ENCODE assay signal across 8 cellular contexts in genomic region chr1:153566414-153567371, GRCh38. TPM values are rescaled to one million over a fixed set of nuclear protein-coding genes. Genes with fewer than 3 reads are reported as not detected.
A peak's percentile ranks its signal among the peaks of the same experiment; 100 is the strongest.
DNase-seq lines count a peak whose midpoint lies in the region; ATAC-seq and TF ChIP-seq lines count a peak whose summit lies in the region.

No MANE protein-coding gene starts in this region.

- no peaks in the 10 kb centered on the region for H3K36me3 Mint-ChIP-seq in CD4-positive, alpha-beta memory T cell

- H3K4me3 ChIP-seq in CD4-positive, alpha-beta memory T cell (ENCODE audit: low read length in 2 of 2), result peak overlapping the region in 1 of 2 donors; percentile 16
- H3K4me3 ChIP-seq in epithelial cell of esophagus (ENCODE audit: low read length), result peak overlapping the region; percentile 96
- peak overlapping the region in 1 of 2 donors; percentile 20 for H3K4me3 ChIP-seq in muscle layer of colon (ENCODE audit: low read depth in 1 of 2, low read length in 2 of 2)

- peak overlapping the region; percentile 90 to 94 (median 92) for H3K27ac Mint-ChIP-seq in CD4-positive, alpha-beta memory T cell

- H3K9me3 Mint-ChIP-seq in CD4-positive, alpha-beta memory T cell, result no peaks in the 10 kb centered on the region

- no peaks in the 10 kb centered on the region for H3K27me3 Mint-ChIP-seq in CD4-positive, alpha-beta memory T cell

- H3K27me3 ChIP-seq in CD4-positive, alpha-beta memory T cell (ENCODE audit: insufficient read depth, low read length), result no peaks in the 10 kb centered on the region
- no peaks in the 10 kb centered on the region for H3K27me3 ChIP-seq in muscle layer of colon (ENCODE audit: control insufficient read depth in 1 of 2, insufficient read depth in 2 of 2, low read length in 2 of 2)

- no peak for TF ChIP-seq CTCF in epithelial cell of esophagus (IDR thresholded peaks at IDR 0.05; ENCODE audit: insufficient read depth, low read depth, low read length, missing control alignments)

- peak overlapping the region; percentile 42 for H3K27ac ChIP-seq in CD4-positive, alpha-beta memory T cell (ENCODE audit: low read depth, low read length)
- peak overlapping the region; percentile 84 for H3K27ac ChIP-seq in muscle layer of colon (ENCODE audit: low read depth, low read length)

- peaks cover 22 to 36% (median 28%) of the 10 kb centered on the region in 4 donors for H3K4me1 Mint-ChIP-seq in CD4-positive, alpha-beta memory T cell

- ATAC-seq in HG02798 (IDR thresholded peaks at IDR 0.05; ENCODE audit: poor library complexity, unreplicated experiment), result peak; percentile 35

- DNase-seq in CD4-positive, alpha-beta memory T cell, result peak; percentile 45 to 93 (median 55)
- DNase-seq in OCI-M2 (lab: John Stamatoyannopoulos, UW; ENCODE audit: unreplicated experiment) (peak; percentile 68), activated T-cell treated with anti-CD3 and anti-CD28 coated beads for 48 hours (ENCODE audit: low read depth) (peak; percentile 87), epithelial cell of esophagus (ENCODE audit: low read depth) (peak; percentile 100), NCI-H128 (lab: John Stamatoyannopoulos, UW; ENCODE audit: unreplicated experiment) (no peak)
- peak; percentile 74 to 84 for DNase-seq in stimulated activated CD8-positive, alpha-beta memory T cell treated with anti-CD3 and anti-CD28 coated beads, Interleukin-4, amount 100 ng/mL, for 4 hours (ENCODE audit: low read depth in 2 of 2, low spot score in 1 of 2)

- POLR2A ChIA-PET in CD4-positive, alpha-beta memory T cell (lab: Charles Lee; ENCODE audit: partially characterized antibody), result interaction anchor here (0.9 to 12.1 kb wide), 7 partner anchors 22 to 67 kb away, joined by 3 to 173 read pairs (median 8); partner anchors contain the start of genes CHTOP, S100A4, S100A5 and S100A6

- H3K9me3 ChIP-seq in CD4-positive, alpha-beta memory T cell (ENCODE audit: control insufficient read depth in 1 of 2, low read length in 2 of 2), result no peaks in the 10 kb centered on the region
- no peaks in the 10 kb centered on the region for H3K9me3 ChIP-seq in muscle layer of colon (ENCODE audit: low read length)

- peaks cover 35% of the 10 kb centered on the region for H3K4me1 ChIP-seq in CD4-positive, alpha-beta memory T cell (ENCODE audit: insufficient read depth, low read length)
- H3K4me1 ChIP-seq in muscle layer of colon (ENCODE audit: insufficient read depth, low read length), result peaks cover 36% of the 10 kb centered on the region

- H3K36me3 ChIP-seq in CD4-positive, alpha-beta memory T cell (ENCODE audit: insufficient read depth, low read length), result no peaks in the 10 kb centered on the region
- no peaks in the 10 kb centered on the region for H3K36me3 ChIP-seq in muscle layer of colon (ENCODE audit: insufficient read depth, low read length)

- intact Hi-C loops in CD4-positive, alpha-beta memory T cell (cut with micrococcal nuclease), result loop anchor here (1.0 to 5.0 kb wide), 4 partner anchors 21 to 105 kb away; partner anchors contain the start of genes S100A14 and S100A4

- peak overlapping the region in 7 of 8 donors; percentile 55 to 81 (median 65) for H3K4me3 Mint-ChIP-seq in CD4-positive, alpha-beta memory T cell

- CTCF ChIA-PET in CD4-positive, alpha-beta memory T cell (lab: Charles Lee; ENCODE audit: partially characterized antibody), result interaction anchor here (0.7 to 17.8 kb wide), 11 partner anchors 20 to 78 kb away, joined by 3 to 214 read pairs (median 5); partner anchors contain the start of genes S100A5 and S100A6

- H3K9ac ChIP-seq in muscle layer of colon (ENCODE audit: low read length), result peak overlapping the region; percentile 11

RNA-seq across cellular contexts. Expression of gene S100A2, which starts 1.0 kb away (rescaled TPM):
- total RNA-seq in CD4-positive, alpha-beta memory T cell, result under 1 TPM in 1 of 2 experiments, not detected in 1; 0.87 TPM
- polyA plus RNA-seq in CD4-positive, alpha-beta memory T cell, result 1 to 10 TPM; 1.0 to 1.7 TPM

RNA-seq across cellular contexts. Expression of gene S100A3, which starts 17.6 kb away (rescaled TPM):
- not detected for total RNA-seq in CD4-positive, alpha-beta memory T cell
- polyA plus RNA-seq in CD4-positive, alpha-beta memory T cell, result not detected

RNA-seq across cellular contexts. Expression of gene S100A4, which starts 21.1 kb away (rescaled TPM):
- 100 to 1,000 TPM; 329 to 346 TPM for total RNA-seq in CD4-positive, alpha-beta memory T cell
- polyA plus RNA-seq in CD4-positive, alpha-beta memory T cell, result 1,000 to 10,000 TPM; 2,886 to 3,815 TPM

RNA-seq across cellular contexts. Expression of gene S100A5, which starts 26.0 kb away (rescaled TPM):
- total RNA-seq in CD4-positive, alpha-beta memory T cell, result 1 to 10 TPM in 1 of 2 experiments, under 1 TPM in 1; 0.93 to 1.8 TPM
- polyA plus RNA-seq in CD4-positive, alpha-beta memory T cell, result 1 to 10 TPM in 1 of 2 donors, not detected in 1; 1.5 TPM

RNA-seq across cellular contexts. Expression of gene S100A6, which starts 30.9 kb away (rescaled TPM):
- 100 to 1,000 TPM; 342 to 356 TPM for total RNA-seq in CD4-positive, alpha-beta memory T cell
- polyA plus RNA-seq in CD4-positive, alpha-beta memory T cell, result 100 to 1,000 TPM; 848 to 918 TPM
